Comparison of ENCODE assay signal across 17 cellular contexts in the genomic region with DNA sequence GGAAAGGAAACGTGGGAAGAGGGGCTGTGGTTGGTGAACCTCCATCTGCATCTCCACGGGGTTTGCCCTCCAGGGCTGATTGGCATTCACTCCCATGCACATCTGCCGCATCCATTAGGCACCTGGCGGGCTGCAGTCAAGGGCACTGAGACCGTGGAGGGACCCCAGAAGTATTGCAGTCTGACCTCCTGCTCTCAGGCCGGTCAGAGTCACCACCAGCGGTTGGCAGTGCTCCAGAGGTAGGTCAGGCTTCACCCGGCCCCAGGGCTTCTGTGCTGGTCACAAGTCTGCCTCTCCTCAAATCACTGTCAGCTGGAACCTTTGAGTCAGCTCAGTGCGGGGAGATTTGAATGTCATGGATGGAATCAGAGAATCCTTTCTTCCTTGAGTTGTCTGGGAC.
"Had no signal": no experiment of that assay in that cellular context is flagged by ENCODE, and none has a peak within 500 bp of the region (broad histone marks: within the 10 kb centered on the region; RNA-seq: fewer than 3 reads in every experiment).

No MANE protein-coding gene starts in this region.

- H3K27me3 Mint-ChIP-seq: central memory CD8-positive, alpha-beta T cell; dendritic cell treated with granulocyte-macrophage colony-stimulating factor and Interleukin-4, amounts not matched to agents 40 ng/mL and 50 ng/mL, for 4 days; natural killer cell treated with Interleukin-12 subunit alpha and Interleukin-12 subunit beta and Interleukin-15 and Interleukin-18, amount 100 ng/mL, for 72 hours had no signal

- H3K4me3 Mint-ChIP-seq: activated CD8-positive, alpha-beta T cell treated with anti-CD3 and anti-CD28 coated beads, Interleukin-2, amount 10 ng/mL, durations not matched to agents 7 days and 5 days; central memory CD8-positive, alpha-beta T cell; dendritic cell treated with granulocyte-macrophage colony-stimulating factor and Interleukin-4, amounts not matched to agents 40 ng/mL and 50 ng/mL, for 4 days; natural killer cell treated with Interleukin-12 subunit alpha and Interleukin-12 subunit beta and Interleukin-15 and Interleukin-18, amount 100 ng/mL, for 72 hours; T-cell; type B pancreatic cell had no signal

- ATAC-seq: activated CD8-positive, alpha-beta T cell treated with anti-CD3 and anti-CD28 coated beads, Interleukin-2, amount 10 ng/mL, durations not matched to agents 7 days and 5 days; activated naive CD4-positive, alpha-beta T cell treated with anti-CD3 and anti-CD28 coated beads, Interleukin-2, amount 50 U/mL, for 72 hours; body of pancreas; natural killer cell treated with Interleukin-12 subunit alpha and Interleukin-12 subunit beta and Interleukin-15 and Interleukin-18, amount 100 ng/mL, for 72 hours; T-cell had no signal

- H3K9me3 Mint-ChIP-seq: activated naive CD4-positive, alpha-beta T cell treated with anti-CD3 and anti-CD28 coated beads, Interleukin-2, amount 50 U/mL, for 72 hours; central memory CD8-positive, alpha-beta T cell; dendritic cell treated with granulocyte-macrophage colony-stimulating factor and Interleukin-4, amounts not matched to agents 40 ng/mL and 50 ng/mL, for 4 days; natural killer cell treated with Interleukin-12 subunit alpha and Interleukin-12 subunit beta and Interleukin-15 and Interleukin-18, amount 100 ng/mL, for 72 hours; T-cell; type B pancreatic cell had no signal

- H3K4me1 Mint-ChIP-seq: central memory CD8-positive, alpha-beta T cell; T-cell had no signal

- H3K27ac Mint-ChIP-seq: activated CD8-positive, alpha-beta T cell treated with anti-CD3 and anti-CD28 coated beads, Interleukin-2, amount 10 ng/mL, durations not matched to agents 7 days and 5 days; dendritic cell treated with granulocyte-macrophage colony-stimulating factor and Interleukin-4, amounts not matched to agents 40 ng/mL and 50 ng/mL, for 4 days; natural killer cell treated with Interleukin-12 subunit alpha and Interleukin-12 subunit beta and Interleukin-15 and Interleukin-18, amount 100 ng/mL, for 72 hours; T-cell; type B pancreatic cell had no signal

- DNase-seq: activated CD4-positive, alpha-beta T cell treated with anti-CD3 and anti-CD28 coated beads for 1 hour; activated CD8-positive, alpha-beta T cell treated with anti-CD3 and anti-CD28 coated beads, Interleukin-2, amount 10 ng/mL, durations not matched to agents 7 days and 5 days; activated effector memory CD4-positive, alpha-beta T cell treated with anti-CD3 and anti-CD28 coated beads, Interleukin-2, amount 50 U/mL, for 16 hours; activated T-cell treated with anti-CD3 and anti-CD28 coated beads, Interleukin-2, amount 50 U/mL, for 1 hour; amniotic stem cell; body of pancreas; hippocampal formation; occipital lobe; sigmoid colon; stimulated activated naive CD4-positive, alpha-beta T cell; T-cell; T1000 had no signal

- H3K36me3 Mint-ChIP-seq: activated naive CD4-positive, alpha-beta T cell treated with anti-CD3 and anti-CD28 coated beads, Interleukin-2, amount 50 U/mL, for 72 hours; natural killer cell treated with Interleukin-12 subunit alpha and Interleukin-12 subunit beta and Interleukin-15 and Interleukin-18, amount 100 ng/mL, for 72 hours; T-cell; type B pancreatic cell had no signal
